Comparison of ENCODE assay signal across 13 cellular contexts in the genomic region with DNA sequence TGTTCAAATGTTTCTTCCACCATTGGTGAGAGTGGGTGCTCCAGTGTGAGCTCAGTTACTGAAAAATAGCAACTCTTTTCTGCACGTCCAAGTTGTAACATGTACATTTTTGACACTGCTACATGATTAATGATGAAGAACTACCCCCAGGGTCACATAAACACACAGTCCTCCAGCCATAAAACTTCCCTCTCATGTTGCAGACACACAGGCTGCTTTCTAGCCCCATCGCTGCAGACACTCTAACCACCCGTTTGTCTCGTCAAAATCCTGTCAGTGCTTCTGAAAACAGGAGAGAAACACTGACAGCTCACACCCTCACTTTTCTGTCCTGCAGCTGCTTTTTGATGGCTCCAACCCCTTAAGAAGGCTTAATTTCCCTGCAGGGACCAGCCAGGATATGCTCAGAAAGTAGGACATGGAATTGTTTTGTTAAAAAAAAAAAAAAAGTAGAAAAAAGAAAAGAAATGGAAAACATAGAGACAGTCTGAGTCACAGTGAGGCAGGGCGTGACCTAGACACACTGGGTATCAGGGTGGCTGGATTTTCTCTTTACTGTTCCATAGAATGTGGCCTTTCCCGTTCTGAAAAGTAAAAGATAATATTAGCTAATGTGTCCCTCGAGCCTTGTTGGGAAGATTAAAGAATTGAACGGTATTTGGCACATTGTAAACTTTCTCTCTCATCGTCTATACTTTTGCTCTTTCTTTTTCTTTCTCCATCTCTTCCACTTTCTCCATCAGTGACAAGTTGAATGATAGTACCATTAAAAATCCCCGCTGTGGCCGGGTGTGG. TPM values are rescaled to one million over a fixed set of nuclear protein-coding genes. Genes with fewer than 3 reads are reported as not detected.
DNase-seq lines count a peak whose midpoint lies in the region; ATAC-seq and TF ChIP-seq lines count a peak whose summit lies in the region.
"Had no signal": no experiment of that assay in that cellular context is flagged by ENCODE, and none has a peak within 500 bp of the region (broad histone marks: within the 10 kb centered on the region; RNA-seq: fewer than 3 reads in every experiment).

No MANE protein-coding gene starts in this region.

- H3K4me3 Mint-ChIP-seq in T-helper 17 cell: no peak overlapping the region
- H3K4me3 Mint-ChIP-seq: WTC11 had no signal

- peak overlapping the region; percentile 32 for H3K9ac ChIP-seq in smooth muscle cell (ENCODE audit: low read depth)

- H3K36me3 Mint-ChIP-seq in T-helper 17 cell (ENCODE audit: low read depth): no peaks in the 10 kb centered on the region
- H3K36me3 Mint-ChIP-seq: WTC11 had no signal

- H3K27me3 Mint-ChIP-seq in T-helper 17 cell: peaks cover 32% of the 10 kb centered on the region

- no peak for ATAC-seq in T-helper 17 cell
- ATAC-seq in GM18517 (IDR thresholded peaks at IDR 0.05; ENCODE audit: unreplicated experiment): no peak
- ATAC-seq: right lobe of liver, WTC11 had no signal

- H3K4me3 ChIP-seq in fibroblast of the aortic adventitia (ENCODE audit: low read depth, low read length) (no peak overlapping the region), smooth muscle cell (no peak overlapping the region)
- H3K4me3 ChIP-seq: right lobe of liver, upper lobe of left lung had no signal

- H3K9me3 ChIP-seq in T-helper 17 cell (ENCODE audit: control insufficient read depth, low read length, poor library complexity, severe bottlenecking) (no peaks in the 10 kb centered on the region), smooth muscle cell (replicated peaks; ENCODE audit: low read depth) (no peaks in the 10 kb centered on the region)
- H3K9me3 ChIP-seq: right lobe of liver, upper lobe of left lung had no signal

- intact Hi-C loops in posterior vena cava (cut with DNase I): no loop called here

- H2AFZ ChIP-seq in smooth muscle cell (ENCODE audit: low read depth): peak overlapping the region; percentile 1

- H3K27ac Mint-ChIP-seq in T-helper 17 cell: peak overlapping the region; percentile 37
- H3K27ac Mint-ChIP-seq: WTC11 had no signal

- no peaks in the 10 kb centered on the region for H4K20me1 ChIP-seq in smooth muscle cell (ENCODE audit: low read depth)

- H3K79me2 ChIP-seq in smooth muscle cell (ENCODE audit: low read depth): no peaks in the 10 kb centered on the region

- H3K36me3 ChIP-seq in smooth muscle cell (ENCODE audit: low read depth): no peaks in the 10 kb centered on the region
- H3K36me3 ChIP-seq: right lobe of liver, upper lobe of left lung had no signal

- DNase-seq in activated CD8-positive, alpha-beta memory T cell treated with anti-CD3 and anti-CD28 coated beads, Interleukin-2, amount 50 U/mL, for 4 hours: peak; percentile 31
- no peak for DNase-seq in activated CD8-positive, alpha-beta memory T cell treated with anti-CD3 and anti-CD28 coated beads, Interleukin-2, amount 50 U/mL, for 48 hours
- DNase-seq in T-helper 17 cell (no peak), fibroblast of the aortic adventitia (ENCODE audit: low read depth) (peak; percentile 22), smooth muscle cell (lab: John Stamatoyannopoulos, UW; ENCODE audit: unreplicated experiment) (no peak), OCI-M2 (lab: John Stamatoyannopoulos, UW; ENCODE audit: unreplicated experiment) (no peak), posterior vena cava (ENCODE audit: low spot score) (no peak)
- DNase-seq: NCI-H446, right lobe of liver, SHP77 had no signal

- peak overlapping the region; percentile 80 for H3K27ac ChIP-seq in smooth muscle cell (ENCODE audit: low read depth)
- H3K27ac ChIP-seq: right lobe of liver, upper lobe of left lung had no signal

- H3K4me1 ChIP-seq in smooth muscle cell (ENCODE audit: low read depth): no peaks in the 10 kb centered on the region

- peaks cover 5% of the 10 kb centered on the region for H3K4me1 Mint-ChIP-seq in T-helper 17 cell
- H3K4me1 Mint-ChIP-seq: WTC11 had no signal

- TF ChIP-seq CTCF in fibroblast of the aortic adventitia (IDR thresholded peaks at IDR 0.05; ENCODE audit: insufficient read depth, low read length) (no peak), smooth muscle cell (IDR thresholded peaks at IDR 0.05; ENCODE audit: borderline replicate concordance, insufficient read depth, poor library complexity, severe bottlenecking) (no peak)

- H3K27me3 ChIP-seq in smooth muscle cell (ENCODE audit: low read depth): no peaks in the 10 kb centered on the region
- H3K27me3 ChIP-seq: right lobe of liver, upper lobe of left lung had no signal

- peak overlapping the region; percentile 76 for H3K4me2 ChIP-seq in smooth muscle cell

- peaks cover 8% of the 10 kb centered on the region for H3F3A ChIP-seq in smooth muscle cell (ENCODE audit: low read depth)

- WGBS in smooth muscle cell (ENCODE audit: low lambda C conversion rate): 11% methylated on average over 11 of the region's 11 CpGs

RNA-seq across cellular contexts. Expression of gene CCL5, which starts 20.7 kb away (rescaled TPM):
- total RNA-seq in T-helper 17 cell (100 to 1,000 TPM in 1 of 2 donors, 10 to 100 TPM in 1; 15.6 to 202 TPM), fibroblast of the aortic adventitia (ENCODE audit: low replicate concordance) (not detected in 2 replicates), smooth muscle cell (0.09 TPM in 1 of 2 replicates, not detected in the other), posterior vena cava (1 to 10 TPM; 2.1 to 3.2 TPM)
- 1.0 TPM in 1 of 2 replicates, not detected in the other for polyA plus RNA-seq in smooth muscle cell

RNA-seq across cellular contexts. Expression of gene RDM1, which starts 29.7 kb away (rescaled TPM):
- total RNA-seq in T-helper 17 cell (not detected), fibroblast of the aortic adventitia (ENCODE audit: low replicate concordance) (0.45 TPM in 1 of 2 replicates, not detected in the other), smooth muscle cell (1.5 TPM in 1 of 2 replicates, not detected in the other), posterior vena cava (not detected)
- polyA plus RNA-seq in smooth muscle cell: 0.43 TPM in 1 of 2 replicates, not detected in the other
- total RNA-seq: right lobe of liver, upper lobe of left lung had no signal

RNA-seq across cellular contexts. Expression of gene HEATR9, which starts 32.2 kb away (rescaled TPM):
- total RNA-seq in T-helper 17 cell (under 1 TPM in 1 of 2 donors, not detected in 1; 0.50 TPM), fibroblast of the aortic adventitia (ENCODE audit: low replicate concordance) (0.09 TPM in 1 of 2 replicates, not detected in the other), smooth muscle cell (not detected in 2 replicates), posterior vena cava (not detected)
- not detected in 2 replicates for polyA plus RNA-seq in smooth muscle cell
- total RNA-seq: right lobe of liver, WTC11 had no signal

RNA-seq across cellular contexts. Expression of gene LYZL6, which starts 42.6 kb away (rescaled TPM):
- total RNA-seq in T-helper 17 cell: not detected
- not detected in 2 replicates for total RNA-seq in fibroblast of the aortic adventitia (ENCODE audit: low replicate concordance)
- not detected in 2 replicates for total RNA-seq in smooth muscle cell
- not detected in 2 replicates for polyA plus RNA-seq in smooth muscle cell
- not detected for total RNA-seq in posterior vena cava
- total RNA-seq: right lobe of liver, upper lobe of left lung, WTC11 had no signal

Comparison
In these comparisons a context has a peak if more than half of its experiments do, and no peak if none do; other contexts are left out.
1. DNase-seq: peak in activated CD8-positive, alpha-beta memory T cell treated with anti-CD3 and anti-CD28 coated beads, Interleukin-2, amount 50 U/mL, for 4 hours (single experiment) and fibroblast of the aortic adventitia (single experiment); none in activated CD8-positive, alpha-beta memory T cell treated with anti-CD3 and anti-CD28 coated beads, Interleukin-2, amount 50 U/mL, for 48 hours (single experiment), T-helper 17 cell (0 of 3), smooth muscle cell (single experiment), OCI-M2 (single experiment) and posterior vena cava (single experiment).